ENCODE assay signal across 29 cellular contexts in the genomic region with DNA sequence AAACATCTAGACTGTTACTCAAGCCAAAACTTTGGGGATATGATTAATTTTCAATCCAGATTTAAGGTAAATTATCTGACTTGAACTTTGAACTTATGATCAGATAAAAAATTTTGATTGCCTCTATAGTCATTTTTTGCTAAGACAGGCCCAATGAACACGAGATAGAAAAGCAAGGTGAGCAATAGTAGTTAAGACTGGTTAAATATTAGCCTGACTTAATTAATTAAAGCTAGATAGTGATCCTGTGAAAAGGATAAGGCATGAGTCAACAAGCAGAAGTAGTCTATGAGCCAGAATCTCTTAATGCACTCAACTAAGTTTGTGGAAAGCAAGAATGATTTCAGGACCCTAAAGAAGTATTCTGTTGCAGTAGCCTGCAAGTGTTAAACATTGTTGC.
DNase-seq lines count a peak whose midpoint lies in the region; FAIRE-seq and TF ChIP-seq lines count a peak whose summit lies in the region.
"Had no signal": no experiment of that assay in that cellular context is flagged by ENCODE, and none has a peak within 500 bp of the region (broad histone marks: within the 10 kb centered on the region; RNA-seq: fewer than 3 reads in every experiment).

No MANE protein-coding gene starts in this region.

- no peak overlapping the region for H3K4me3 Mint-ChIP-seq in astrocyte (ENCODE audit: unreplicated experiment)
- H3K4me3 Mint-ChIP-seq: CD14-positive monocyte; CD4-positive, alpha-beta memory T cell; CD4-positive, CD25-positive, alpha-beta regulatory T cell; CD8-positive, alpha-beta memory T cell had no signal

- H4K20me1 ChIP-seq in astrocyte (ENCODE audit: insufficient read depth, low read length), result no peaks in the 10 kb centered on the region
- H4K20me1 ChIP-seq: BLaER1 had no signal

- no peaks in the 10 kb centered on the region for H3K27me3 ChIP-seq in astrocyte (ENCODE audit: insufficient read depth, low read length)
- H3K27me3 ChIP-seq: BLaER1 had no signal

- no peaks in the 10 kb centered on the region for H3K9me3 ChIP-seq in astrocyte (ENCODE audit: insufficient read depth, low read depth, low read length)
- H3K9me3 ChIP-seq: BE2C, BLaER1 had no signal

- no peak for TF ChIP-seq CTCF in 22Rv1 (IDR thresholded peaks at IDR 0.05)
- TF ChIP-seq CTCF in astrocyte (IDR thresholded peaks at IDR 0.05; ENCODE audit: insufficient read depth, low read depth, low read length), result no peak

- no peak for FAIRE-seq in astrocyte (lab: Jason Lieb, UNC)
- FAIRE-seq in islet of Langerhans (lab: Jason Lieb, UNC), result peak; percentile 96
- FAIRE-seq: A204.1, GM12878, GM12892, GM18507 had no signal

- no peak overlapping the region for H2AFZ ChIP-seq in astrocyte (ENCODE audit: low read depth, low read length)

- no peak overlapping the region for H3K9ac ChIP-seq in astrocyte (ENCODE audit: low read length)
- H3K9ac ChIP-seq: BLaER1 had no signal

- no peaks in the 10 kb centered on the region for H3K36me3 ChIP-seq in astrocyte (ENCODE audit: insufficient read depth, low read length)
- H3K36me3 ChIP-seq: BE2C, BLaER1 had no signal

- no peak overlapping the region for H3K4me2 ChIP-seq in astrocyte (ENCODE audit: low read length)
- H3K4me2 ChIP-seq: BLaER1 had no signal

- H3K9me3 Mint-ChIP-seq in astrocyte (ENCODE audit: unreplicated experiment), result no peaks in the 10 kb centered on the region
- H3K9me3 Mint-ChIP-seq: CD14-positive monocyte; CD4-positive, alpha-beta memory T cell; CD4-positive, CD25-positive, alpha-beta regulatory T cell had no signal

- H3K27ac Mint-ChIP-seq in astrocyte (ENCODE audit: unreplicated experiment), result peak overlapping the region; percentile 27
- H3K27ac Mint-ChIP-seq: CD14-positive monocyte; CD4-positive, alpha-beta memory T cell; CD4-positive, CD25-positive, alpha-beta regulatory T cell; CD8-positive, alpha-beta memory T cell had no signal

- no peaks in the 10 kb centered on the region for H3K79me2 ChIP-seq in astrocyte (ENCODE audit: insufficient read depth, low read length)

- H3K4me1 Mint-ChIP-seq in astrocyte (ENCODE audit: low read depth, unreplicated experiment), result peaks cover 60% of the 10 kb centered on the region
- H3K4me1 Mint-ChIP-seq: CD14-positive monocyte; CD4-positive, CD25-positive, alpha-beta regulatory T cell; CD8-positive, alpha-beta memory T cell had no signal

- H3K27me3 Mint-ChIP-seq in astrocyte (ENCODE audit: low read depth, unreplicated experiment), result no peaks in the 10 kb centered on the region

- no peaks in the 10 kb centered on the region for H3K36me3 Mint-ChIP-seq in astrocyte (ENCODE audit: low read depth, unreplicated experiment)
- H3K36me3 Mint-ChIP-seq: CD4-positive, alpha-beta memory T cell; CD4-positive, CD25-positive, alpha-beta regulatory T cell; CD8-positive, alpha-beta memory T cell had no signal

- H3K4me3 ChIP-seq in astrocyte (ENCODE audit: insufficient read depth, low read depth, low read length), result no peak overlapping the region
- H3K4me3 ChIP-seq: BLaER1, GM12878 had no signal

- DNase-seq in astrocyte (ENCODE audit: low read depth), result no peak
- DNase-seq in renal cortical epithelial cell (ENCODE audit: low read depth), result peak; percentile 65
- DNase-seq in dermis blood vessel endothelial cell, result no peak
- DNase-seq in hippocampal formation (lab: John Stamatoyannopoulos, UW), result no peak
- no peak for DNase-seq in GM19240 (ENCODE audit: insufficient read length, low spot score)
- DNase-seq in middle frontal gyrus (ENCODE audit: extremely low spot score, low spot score), result no peak
- DNase-seq: 8988T; ACHN; BE2C; C1 segment of cervical spinal cord; CD4-positive, alpha-beta memory T cell; CD4-positive, CD25-positive, alpha-beta regulatory T cell; CD8-positive, alpha-beta memory T cell; COR-L47; DMS 273 treated with DMSO at 0.1 percent for 48 hours; DMS153; DMS53; DMS79; DND-41; EL; GDM1 had no signal

- peaks cover 15% of the 10 kb centered on the region for H3K4me1 ChIP-seq in astrocyte (ENCODE audit: insufficient read depth, low read length)
- H3K4me1 ChIP-seq: BE2C, BLaER1 had no signal

- peak overlapping the region; percentile 92 for H3K27ac ChIP-seq in 22Rv1
- H3K27ac ChIP-seq in astrocyte (ENCODE audit: low read depth, low read length), result no peak overlapping the region
- H3K27ac ChIP-seq: BLaER1 had no signal
